ENCODE assay signal across 9 cellular contexts in the genomic region with DNA sequence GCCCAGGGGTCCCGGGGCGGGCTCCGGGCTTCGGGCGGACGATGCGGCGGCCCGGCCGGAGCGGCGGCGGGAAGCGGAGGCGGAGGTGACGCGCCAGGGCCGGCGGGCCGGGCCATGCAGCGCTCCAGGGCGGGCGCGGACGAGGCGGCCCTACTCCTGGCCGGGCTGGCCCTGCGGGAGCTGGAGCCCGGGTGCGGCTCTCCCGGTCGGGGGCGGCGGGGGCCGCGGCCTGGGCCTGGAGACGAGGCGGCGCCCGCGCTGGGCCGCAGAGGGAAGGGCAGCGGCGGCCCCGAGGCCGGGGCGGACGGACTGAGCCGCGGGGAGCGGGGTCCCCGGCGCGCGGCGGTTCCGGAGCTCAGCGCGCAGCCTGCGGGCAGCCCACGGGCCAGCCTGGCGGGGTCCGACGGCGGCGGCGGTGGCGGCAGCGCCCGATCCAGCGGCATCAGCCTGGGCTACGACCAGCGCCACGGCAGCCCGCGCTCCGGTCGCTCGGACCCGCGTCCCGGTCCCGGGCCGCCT. TPM values are rescaled to one million over a fixed set of nuclear protein-coding genes. Genes with fewer than 3 reads are reported as not detected.
DNase-seq lines count a peak whose midpoint lies in the region; ATAC-seq and TF ChIP-seq lines count a peak whose summit lies in the region.
"Had no signal": no experiment of that assay in that cellular context is flagged by ENCODE, and none has a peak within 500 bp of the region (broad histone marks: within the 10 kb centered on the region; RNA-seq: fewer than 3 reads in every experiment).

No MANE protein-coding gene starts in this region.

- H3K4me3 ChIP-seq in MG63 (peak overlapping the region; percentile 75), epithelial cell of proximal tubule (ENCODE audit: low read depth, low read length) (peak overlapping the region; percentile 54), mucosa of descending colon (peak overlapping the region; percentile 9)

- TF ChIP-seq CTCF in epithelial cell of proximal tubule (conservative IDR thresholded peaks at IDR 0.05; ENCODE audit: low read depth, low read length) (no peak), mucosa of descending colon (IDR thresholded peaks at IDR 0.05) (no peak)

- intact Hi-C loops in mucosa of descending colon (cut with DNase I, micrococcal nuclease) = no loop called here

- H3K36me3 ChIP-seq in MG63 (peaks cover 4% of the 10 kb centered on the region; the same call in 1 of the 2 replicates), mucosa of descending colon (ENCODE audit: low read depth) (no peaks in the 10 kb centered on the region)
- H3K36me3 ChIP-seq: neutrophil had no signal

- no peaks in the 10 kb centered on the region for H3K27me3 ChIP-seq in MG63

- H3K9me3 ChIP-seq in MG63 (no peaks in the 10 kb centered on the region), mucosa of descending colon (no peaks in the 10 kb centered on the region)
- H3K9me3 ChIP-seq: neutrophil had no signal

- peaks cover 4% of the 10 kb centered on the region for H3K4me1 ChIP-seq in mucosa of descending colon (ENCODE audit: low read depth)

- ATAC-seq in mucosa of descending colon (peak; percentile 25), GM18870 (IDR thresholded peaks at IDR 0.05; ENCODE audit: unreplicated experiment) (no peak), GM21526 (IDR thresholded peaks at IDR 0.05; ENCODE audit: low FRiP score, unreplicated experiment) (no peak)
- no peak for ATAC-seq in activated CD4-positive, CD25-positive, alpha-beta regulatory T cell treated with anti-CD3 and anti-CD28 coated beads, Interleukin-2, amount 50 U/mL, for 24 hours

- peak; percentile 84 for DNase-seq in 8988T
- DNase-seq in MG63 = peak; percentile 64
- DNase-seq in epithelial cell of proximal tubule (ENCODE audit: low read depth) = no peak
- no peak for DNase-seq in mucosa of descending colon
- DNase-seq in NCI-H446 (lab: John Stamatoyannopoulos, UW) = no peak

RNA-seq across cellular contexts. Expression of a gene that starts 0.4 kb away (rescaled TPM):
- 57.1 and 82.3 TPM in 2 replicates for total RNA-seq in MG63 (2014; rRNA removed; shearing (Covaris generic); ENCODE audit: low replicate concordance)
- total RNA-seq in epithelial cell of proximal tubule (4.5 and 27.9 TPM in 2 replicates), mucosa of descending colon (10 to 100 TPM in 1 of 3 donors, 1 to 10 TPM in 2; 1.5 to 12.3 (median 3.2) TPM)

RNA-seq across cellular contexts. Expression of a gene that starts 53.7 kb away (rescaled TPM):
- total RNA-seq in MG63 (2014; rRNA removed; shearing (Covaris generic); ENCODE audit: low replicate concordance) = 298 and 359 TPM in 2 replicates
- total RNA-seq in epithelial cell of proximal tubule = 98.9 and 140 TPM in 2 replicates
- 10 to 100 TPM; 41.0 to 63.6 (median 48.3) TPM for total RNA-seq in mucosa of descending colon

Comparison
In these comparisons a context has a peak if more than half of its experiments do, and no peak if none do; other contexts are left out.
1. DNase-seq: peak in 8988T (single experiment) and MG63 (single experiment); none in epithelial cell of proximal tubule (single experiment), mucosa of descending colon (0 of 3) and NCI-H446 (0 of 2).
2. H3K4me3 ChIP-seq: peak in every context shown above with its lines; median percentile 75 in MG63; 54 in epithelial cell of proximal tubule; 9 in mucosa of descending colon.